In the genomic region with DNA sequence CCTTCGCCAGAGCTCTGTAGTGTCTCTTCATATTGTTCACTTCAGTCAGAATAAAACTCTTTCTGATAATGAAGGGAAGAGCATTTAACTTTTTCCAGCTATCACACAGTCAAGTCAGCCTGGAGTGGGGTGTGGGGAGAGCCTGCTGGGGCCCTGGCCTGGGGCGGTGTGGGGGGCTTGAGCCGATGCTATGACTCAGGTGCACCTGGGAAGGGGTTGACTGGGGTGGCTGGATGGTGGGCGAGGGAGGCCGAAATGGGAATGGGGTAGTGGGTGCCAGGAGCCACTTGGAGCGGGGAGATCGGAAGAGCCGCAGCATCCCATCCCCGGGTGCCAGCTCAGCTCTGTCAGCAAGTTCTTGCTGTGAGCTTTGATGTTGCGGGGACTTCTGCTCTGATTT, we compare ENCODE assay signal across 6 cellular contexts.
"Had no signal": no experiment of that assay in that cellular context is flagged by ENCODE, and none has a peak within 500 bp of the region (broad histone marks: within the 10 kb centered on the region; RNA-seq: fewer than 3 reads in every experiment).

No MANE protein-coding gene starts in this region.

- ATAC-seq: GM23338, K562 had no signal

- H3K4me3 ChIP-seq: GM23338, K562 had no signal

- H3K4me3 Mint-ChIP-seq: GM23338, H9 had no signal

- H3K27ac Mint-ChIP-seq: GM23338 had no signal

- H3K4me2 ChIP-seq: GM23338 had no signal

- DNase-seq: H9, HCEC 1CT, IMR-90, KG1 had no signal

- H3K9me3 Mint-ChIP-seq: GM23338, H9 had no signal
